8 cellular contexts compared by ENCODE assay signal in the genomic region with DNA sequence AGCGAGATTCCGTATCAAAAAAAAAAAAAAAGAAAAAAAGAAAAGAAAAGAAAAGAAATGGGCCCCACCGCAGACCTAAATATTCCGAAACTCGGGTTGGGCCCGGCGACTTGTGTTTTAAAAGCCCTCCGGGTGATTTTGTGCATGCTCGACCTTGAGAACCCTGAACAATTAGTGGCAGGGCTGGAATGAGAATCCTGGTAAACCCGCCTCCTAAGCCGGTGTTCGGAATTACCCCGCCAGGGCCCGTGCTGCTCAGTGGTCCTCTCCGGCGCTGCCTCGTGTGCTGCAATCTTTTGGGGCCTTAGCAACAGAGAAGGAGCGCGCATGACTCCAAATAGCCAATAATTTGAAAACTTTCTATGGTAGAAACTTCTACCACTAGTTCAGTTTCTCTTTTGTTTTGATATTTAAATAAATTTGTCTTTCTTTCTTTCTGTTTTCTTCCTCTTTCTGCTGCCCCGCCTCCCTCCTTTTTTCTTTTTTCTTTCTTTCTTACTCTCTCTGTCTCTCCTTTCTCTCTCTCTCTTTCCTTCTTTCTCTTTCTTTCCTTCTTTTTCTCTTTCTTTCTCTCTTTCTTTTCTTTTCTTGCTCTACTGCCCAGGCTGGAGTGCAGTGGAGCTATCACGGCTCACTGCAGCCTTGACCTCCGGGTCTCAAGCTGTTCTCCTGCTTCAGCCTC. TPM values are rescaled to one million over a fixed set of nuclear protein-coding genes. Genes with fewer than 3 reads are reported as not detected.
DNase-seq lines count a peak whose midpoint lies in the region; ATAC-seq, FAIRE-seq and TF ChIP-seq lines count a peak whose summit lies in the region.
"Had no signal": no experiment of that assay in that cellular context is flagged by ENCODE, and none has a peak within 500 bp of the region (broad histone marks: within the 10 kb centered on the region; RNA-seq: fewer than 3 reads in every experiment).

No MANE protein-coding gene starts in this region.

- TF ChIP-seq POLR2A in GM15510 (IDR thresholded peaks at IDR 0.05; ENCODE audit: borderline replicate concordance, extremely low read depth, insufficient read length), result peak; percentile 36

- DNase-seq in activated T-cell treated with anti-CD3 and anti-CD28 coated beads, Interleukin-2, amount 50 U/mL, for 48 hours, result peak; percentile 40 to 52
- peak in 14 of 49 donors; percentile 15 to 51 (median 34) for DNase-seq in substantia nigra (lab: John Stamatoyannopoulos, UW)
- DNase-seq in NCI-H1092 (lab: John Stamatoyannopoulos, UW), result no peak
- no peak for DNase-seq in frontal cortex (ENCODE audit: low spot score in 2 of 2)

- peak overlapping the region; percentile 80 for H3K4me3 ChIP-seq in iPS-11a (ENCODE audit: low read depth, low read length)

- peak overlapping the region; percentile 95 for H3K27ac ChIP-seq in substantia nigra (ENCODE audit: low read depth, low read length, poor library complexity, severe bottlenecking)

- ATAC-seq in HG02759 (IDR thresholded peaks at IDR 0.05; ENCODE audit: unreplicated experiment), result peak; percentile 32

- no peak for FAIRE-seq in frontal cortex (lab: Jason Lieb, UNC)

RNA-seq across cellular contexts. Expression of gene GALNT6, which starts 1.5 kb away (rescaled TPM):
- total RNA-seq in frontal cortex, result under 0.01 TPM

RNA-seq across cellular contexts. Expression of gene SLC4A8, which starts 31.9 kb away (rescaled TPM):
- 25.3 TPM for total RNA-seq in frontal cortex

RNA-seq across cellular contexts. Expression of gene CELA1, which starts 46.2 kb away (rescaled TPM):
- total RNA-seq in frontal cortex, result not detected
- total RNA-seq: right lobe of liver had no signal

Comparison
In these comparisons a context has a peak if more than half of its experiments do, and no peak if none do; other contexts are left out.
1. DNase-seq: peak in activated T-cell treated with anti-CD3 and anti-CD28 coated beads, Interleukin-2, amount 50 U/mL, for 48 hours (2 of 2); none in NCI-H1092 (single experiment) and frontal cortex (0 of 2).